In genomic region chr1:63317007-63317813, GRCh38 we compare ENCODE assay signal across 8 cellular contexts. TPM values are rescaled to one million over a fixed set of nuclear protein-coding genes. Genes with fewer than 3 reads are reported as not detected.
A peak's percentile ranks its signal among the peaks of the same experiment; 100 is the strongest.
DNase-seq lines count a peak whose midpoint lies in the region; ATAC-seq lines count a peak whose summit lies in the region.

No MANE protein-coding gene starts in this region.

- H3K4me1 ChIP-seq in HUES48 (ENCODE audit: control insufficient read depth, insufficient read depth, low read length) (peaks cover 39% of the 10 kb centered on the region), NT2/D1 (ENCODE audit: insufficient read depth, insufficient read length) (peaks cover 14% of the 10 kb centered on the region), rectal smooth muscle tissue (ENCODE audit: control insufficient read depth, insufficient read depth, low read length) (no peaks in the 10 kb centered on the region)

- no peaks in the 10 kb centered on the region for H3K9me3 ChIP-seq in HUES48 (ENCODE audit: control insufficient read depth, insufficient read depth, low read length)
- H3K9me3 ChIP-seq in NT2/D1 (ENCODE audit: insufficient read depth, low read length): no peaks in the 10 kb centered on the region

- H3K9ac ChIP-seq in HUES48 (ENCODE audit: low read depth, low read length): 0 out of 2 replicates have a peak overlapping the region, but pooled peaks have one; percentile 27
- H3K9ac ChIP-seq in NT2/D1 (ENCODE audit: insufficient read length, low read depth): peak overlapping the region; percentile 77
- no peak overlapping the region for H3K9ac ChIP-seq in rectal smooth muscle tissue (ENCODE audit: low read length)

- H3K27me3 Mint-ChIP-seq in activated naive CD4-positive, alpha-beta T cell treated with anti-CD3 and anti-CD28 coated beads, Interleukin-2, amount 50 U/mL, for 24 hours: peaks cover 70% of the 10 kb centered on the region

- no peaks in the 10 kb centered on the region for H3K36me3 ChIP-seq in HUES48 (ENCODE audit: control insufficient read depth, insufficient read depth, low read length)
- H3K36me3 ChIP-seq in NT2/D1 (ENCODE audit: insufficient read depth, insufficient read length, low read length): no peaks in the 10 kb centered on the region
- no peaks in the 10 kb centered on the region for H3K36me3 ChIP-seq in rectal smooth muscle tissue (ENCODE audit: control insufficient read depth, insufficient read depth, low read length)

- H3K27ac ChIP-seq in HUES48 (ENCODE audit: low read depth, low read length) (no peak overlapping the region), rectal smooth muscle tissue (ENCODE audit: low read depth, low read length) (peak overlapping the region; percentile 25)

- ATAC-seq in GM21447 (IDR thresholded peaks at IDR 0.05; ENCODE audit: unreplicated experiment) (peak; percentile 71), left cardiac atrium (peak; percentile 64 to 81)

- peak overlapping the region; percentile 61 for H3K4me3 Mint-ChIP-seq in activated naive CD4-positive, alpha-beta T cell treated with anti-CD3 and anti-CD28 coated beads, Interleukin-2, amount 50 U/mL, for 24 hours

- intact Hi-C loops in left cardiac atrium (cut with DNase I): no loop called here

- peak; percentile 33 for DNase-seq in DMS 273 treated with DMSO at 0.1 percent for 48 hours (lab: John Stamatoyannopoulos, UW)
- peak; percentile 90 for DNase-seq in NT2/D1 (ENCODE audit: low read depth, low spot score)
- DNase-seq in left cardiac atrium: peak; percentile 52
- DNase-seq in amygdala (lab: John Stamatoyannopoulos, UW): no peak

- peaks cover 54% of the 10 kb centered on the region for H3K27me3 ChIP-seq in HUES48 (ENCODE audit: control insufficient read depth, insufficient read depth, low read length)
- H3K27me3 ChIP-seq in NT2/D1 (ENCODE audit: insufficient read depth, insufficient read length): peaks cover 48% of the 10 kb centered on the region
- peaks cover 41% of the 10 kb centered on the region for H3K27me3 ChIP-seq in rectal smooth muscle tissue (ENCODE audit: control insufficient read depth, insufficient read depth, low read length)

- H3K27ac Mint-ChIP-seq in activated naive CD4-positive, alpha-beta T cell treated with anti-CD3 and anti-CD28 coated beads, Interleukin-2, amount 50 U/mL, for 24 hours: no peak overlapping the region

- H3K36me3 Mint-ChIP-seq in activated naive CD4-positive, alpha-beta T cell treated with anti-CD3 and anti-CD28 coated beads, Interleukin-2, amount 50 U/mL, for 24 hours: peaks cover 14% of the 10 kb centered on the region

- H3K9me3 Mint-ChIP-seq in activated naive CD4-positive, alpha-beta T cell treated with anti-CD3 and anti-CD28 coated beads, Interleukin-2, amount 50 U/mL, for 24 hours: peaks cover 10% of the 10 kb centered on the region

- H3K4me3 ChIP-seq in HUES48 (ENCODE audit: low read depth, low read length) (peak overlapping the region; percentile 81), NT2/D1 (ENCODE audit: insufficient read length, low read depth) (peak overlapping the region; percentile 41), rectal smooth muscle tissue (ENCODE audit: low read length) (peak overlapping the region; percentile 42)

- H3K4me1 Mint-ChIP-seq in activated naive CD4-positive, alpha-beta T cell treated with anti-CD3 and anti-CD28 coated beads, Interleukin-2, amount 50 U/mL, for 24 hours: peaks cover 30% of the 10 kb centered on the region

RNA-seq across cellular contexts. Expression of gene FOXD3, which starts 5.2 kb away (rescaled TPM):
- total RNA-seq in left cardiac atrium: under 1 TPM; 0.18 to 0.68 TPM

RNA-seq across cellular contexts. Expression of gene ALG6, which starts 50.2 kb away (rescaled TPM):
- 1 to 10 TPM; 4.4 to 6.4 TPM for total RNA-seq in left cardiac atrium

Comparison
In these comparisons a context has a peak if more than half of its experiments do, and no peak if none do; other contexts are left out.
1. DNase-seq: peak in DMS 273 treated with DMSO at 0.1 percent for 48 hours (single experiment), NT2/D1 (single experiment) and left cardiac atrium (single experiment); none in amygdala (0 of 56).
2. Peak in every context shown above with its lines, with median percentiles within 50 percentile points of each other: H3K4me3 ChIP-seq.